ENCODE assay signal across 9 cellular contexts in genomic region chr12:118061011-118061875, GRCh38. TPM values are rescaled to one million over a fixed set of nuclear protein-coding genes. Genes with fewer than 3 reads are reported as not detected.
DNase-seq lines count a peak whose midpoint lies in the region; ATAC-seq, FAIRE-seq and TF ChIP-seq lines count a peak whose summit lies in the region.
"Had no signal": no experiment of that assay in that cellular context is flagged by ENCODE, and none has a peak within 500 bp of the region (broad histone marks: within the 10 kb centered on the region; RNA-seq: fewer than 3 reads in every experiment).

Gene WSB2 (minus strand): TSS chr12:118061179. CDS start chr12:118061048, 131 bp downstream.

- H3K9ac ChIP-seq in neural progenitor cell = peak within 1 kb of the TSS; percentile 22

- peaks cover 12% of the 10 kb centered on the region for H4K20me1 ChIP-seq in neural progenitor cell (ENCODE audit: low read depth)

- H3K27ac Mint-ChIP-seq in neural progenitor cell = peak within 1 kb of the TSS; percentile 74

- H3K27ac ChIP-seq in SJCRH30 (peak within 1 kb of the TSS; percentile 91), neural progenitor cell (peak within 1 kb of the TSS; percentile 8)

- H3K27me3 ChIP-seq in SJCRH30 = no peaks in the 10 kb centered on the region
- no peaks in the 10 kb centered on the region for H3K27me3 ChIP-seq in neural progenitor cell

- peaks cover 29% of the 10 kb centered on the region for H3K4me1 Mint-ChIP-seq in neural progenitor cell

- peaks cover 52% of the 10 kb centered on the region for H3K79me2 ChIP-seq in neural progenitor cell (ENCODE audit: low read depth)

- peaks cover 55% of the 10 kb centered on the region for H3F3A ChIP-seq in neural progenitor cell (ENCODE audit: low read depth)

- peak within 1 kb of the TSS; percentile 20 for H2AFZ ChIP-seq in neural progenitor cell (replicated peaks)

- H3K36me3 ChIP-seq in SJCRH30 (no peaks in the 10 kb centered on the region), neural progenitor cell (no peaks in the 10 kb centered on the region)

- H3K4me3 ChIP-seq in SJCRH30 = peak within 1 kb of the TSS; percentile 74
- peak within 1 kb of the TSS; percentile 81 for H3K4me3 ChIP-seq in neural progenitor cell

- peak; percentile 21 for ATAC-seq in HG03520 (IDR thresholded peaks at IDR 0.05; ENCODE audit: unreplicated experiment)

- no peak for TF ChIP-seq CTCF in neural progenitor cell (IDR thresholded peaks at IDR 0.05)

- H3K4me1 ChIP-seq in SJCRH30 (peaks cover 2% of the 10 kb centered on the region; the same call in 1 of the 2 replicates), neural progenitor cell (peaks cover 17% of the 10 kb centered on the region)

- FAIRE-seq in frontal cortex (lab: Jason Lieb, UNC) = no peak
- FAIRE-seq: A204.1 had no signal

- peaks cover 5% of the 10 kb centered on the region for H3K36me3 Mint-ChIP-seq in neural progenitor cell

- H3K27me3 Mint-ChIP-seq in neural progenitor cell (ENCODE audit: insufficient read depth, low read depth) = peaks cover 3% of the 10 kb centered on the region

- peak within 1 kb of the TSS; percentile 90 for H3K4me3 Mint-ChIP-seq in neural progenitor cell

- peak; percentile 65 for DNase-seq in DMS 273 (lab: John Stamatoyannopoulos, UW; ENCODE audit: unreplicated experiment)
- DNase-seq in DMS 273 treated with DMSO at 0.1 percent for 48 hours (lab: John Stamatoyannopoulos, UW) = no peak
- peak; percentile 71 to 78 for DNase-seq in SJCRH30
- DNase-seq in activated naive CD4-positive, alpha-beta T cell treated with anti-CD3 and anti-CD28 coated beads, Interleukin-2, amount 50 U/mL, for 16 hours = peak; percentile 52
- DNase-seq in frontal cortex (ENCODE audit: low spot score in 2 of 2) = peak; percentile 85 to 90
- DNase-seq in neural progenitor cell (ENCODE audit: low spot score) = peak; percentile 64
- DNase-seq in superior temporal gyrus (ENCODE audit: extremely low spot score) = peak; percentile 40

- peak within 1 kb of the TSS; percentile 90 for H3K4me2 ChIP-seq in neural progenitor cell

- H3K9me3 ChIP-seq in SJCRH30 (replicated peaks) (no peaks in the 10 kb centered on the region), neural progenitor cell (ENCODE audit: low read depth) (no peaks in the 10 kb centered on the region)

- no peaks in the 10 kb centered on the region for H3K9me3 Mint-ChIP-seq in neural progenitor cell

RNA-seq across cellular contexts. Expression of gene WSB2, which starts in this region (rescaled TPM):
- 102 and 104 TPM in 2 replicates for total RNA-seq in SJCRH30 (2014; rRNA removed; shearing (Covaris generic))
- total RNA-seq in frontal cortex (532 TPM), neural progenitor cell (ENCODE audit: low replicate concordance) (21.2 and 26.0 TPM in 2 replicates)
